Comparison of ENCODE assay signal across 19 cellular contexts in genomic region chr5:171462136-171462927, GRCh38. TPM values are rescaled to one million over a fixed set of nuclear protein-coding genes. Genes with fewer than 3 reads are reported as not detected.
"Had no signal": no experiment of that assay in that cellular context is flagged by ENCODE, and none has a peak within 500 bp of the region (broad histone marks: within the 10 kb centered on the region; RNA-seq: fewer than 3 reads in every experiment).

No MANE protein-coding gene starts in this region.

- DNase-seq: activated CD4-positive, alpha-beta memory T cell treated with anti-CD3 and anti-CD28 coated beads for 36 hours; activated CD4-positive, alpha-beta T cell treated with anti-CD3 and anti-CD28 coated beads for 36 hours; activated naive CD8-positive, alpha-beta T cell treated with anti-CD3 and anti-CD28 coated beads for 36 hours; activated T-cell treated with anti-CD3 and anti-CD28 coated beads for 4 hours; amniotic stem cell; foreskin melanocyte; hypothalamus; immature natural killer cell; mesenchymal stem cell; naive thymus-derived CD4-positive, alpha-beta T cell; ovary; psoas muscle; right cardiac atrium; stimulated activated CD4-positive, alpha-beta T cell treated with anti-CD3 and anti-CD28 coated beads, Interleukin-2, amount 100 ng/mL, for 24 hours; stimulated activated naive CD4-positive, alpha-beta T cell treated with Interleukin-2 at 50 U/mL for 16 hours; thyroid gland had no signal

- H3K36me3 ChIP-seq: neural progenitor cell, ovary, thyroid gland had no signal

- ATAC-seq: activated CD4-positive, alpha-beta T cell treated with anti-CD3 and anti-CD28 coated beads for 36 hours; naive thymus-derived CD4-positive, alpha-beta T cell; psoas muscle; right cardiac atrium had no signal

- H3K27me3 ChIP-seq: cardiac muscle cell, neural progenitor cell, ovary, thyroid gland had no signal

- H3K4me3 ChIP-seq: cardiac muscle cell, dorsolateral prefrontal cortex, neural progenitor cell, ovary, psoas muscle, thyroid gland had no signal

RNA-seq across cellular contexts. Expression of gene FGF18, which starts 42.9 kb away (rescaled TPM):
- total RNA-seq: activated CD4-positive, alpha-beta T cell treated with anti-CD3 and anti-CD28 coated beads for 36 hours had no signal
